Comparison of ENCODE assay signal across 11 cellular contexts in genomic region chr10:102670065-102670400, GRCh38. TPM values are rescaled to one million over a fixed set of nuclear protein-coding genes. Genes with fewer than 3 reads are reported as not detected.
A peak's percentile ranks its signal among the peaks of the same experiment; 100 is the strongest.
DNase-seq lines count a peak whose midpoint lies in the region; ATAC-seq and TF ChIP-seq lines count a peak whose summit lies in the region.
"Had no signal": no experiment of that assay in that cellular context is flagged by ENCODE, and none has a peak within 500 bp of the region (broad histone marks: within the 10 kb centered on the region; RNA-seq: fewer than 3 reads in every experiment).

No MANE protein-coding gene starts in this region.

- H3K27ac Mint-ChIP-seq in CD4-positive, alpha-beta T cell: peak overlapping the region; percentile 12
- H3K27ac Mint-ChIP-seq in effector memory CD8-positive, alpha-beta T cell: peak overlapping the region; percentile 20 to 46
- peak overlapping the region in 1 of 2 donors; percentile 22 for H3K27ac Mint-ChIP-seq in activated naive CD4-positive, alpha-beta T cell treated with anti-CD3 and anti-CD28 coated beads, Interleukin-2, amount 50 U/mL, for 72 hours
- peak overlapping the region in 2 of 6 donors; percentile 14 to 51 for H3K27ac Mint-ChIP-seq in immature natural killer cell
- H3K27ac Mint-ChIP-seq: nephron progenitor cell had no signal

- H3K27ac ChIP-seq in CD4-positive, alpha-beta T cell (ENCODE audit: low read depth, low read length): no peak overlapping the region
- H3K27ac ChIP-seq in gastrocnemius medialis: peak overlapping the region; percentile 69 to 93 (median 78)

- H3K27me3 Mint-ChIP-seq in CD4-positive, alpha-beta T cell: no peaks in the 10 kb centered on the region
- no peaks in the 10 kb centered on the region for H3K27me3 Mint-ChIP-seq in effector memory CD8-positive, alpha-beta T cell
- H3K27me3 Mint-ChIP-seq in immature natural killer cell (ENCODE audit: low read depth in 3 of 3): peaks cover 3 to 11% (median 3%) of the 10 kb centered on the region in 3 donors

- H3K27me3 ChIP-seq in CD4-positive, alpha-beta T cell (ENCODE audit: control insufficient read depth, insufficient read depth, low read length): no peaks in the 10 kb centered on the region
- H3K27me3 ChIP-seq in NT2/D1 (ENCODE audit: insufficient read depth, insufficient read length): no peaks in the 10 kb centered on the region
- no peaks in the 10 kb centered on the region for H3K27me3 ChIP-seq in gastrocnemius medialis

- H3K4me1 ChIP-seq in NT2/D1 (ENCODE audit: insufficient read depth, insufficient read length): peaks cover 27% of the 10 kb centered on the region
- H3K4me1 ChIP-seq in gastrocnemius medialis: peaks cover 30 to 39% of the 10 kb centered on the region in 2 donors

- H3K9me3 ChIP-seq in CD4-positive, alpha-beta T cell (ENCODE audit: control insufficient read depth, low read length): no peaks in the 10 kb centered on the region
- H3K9me3 ChIP-seq in NT2/D1 (ENCODE audit: insufficient read depth, low read length) (no peaks in the 10 kb centered on the region), gastrocnemius medialis (no peaks in the 10 kb centered on the region)

- CTCF ChIA-PET in CD4-positive, alpha-beta T cell (lab: Charles Lee): interaction anchor here (1.0 to 2.1 kb wide), 2 partner anchors 9 to 24 kb away, joined by 9 to 16 read pairs; partner anchors contain the start of gene TRIM8

- intact Hi-C loops in CD4-positive, alpha-beta T cell (cut with DNase I, micrococcal nuclease): no loop called here
- intact Hi-C loops in gastrocnemius medialis (cut with DNase I; ENCODE audit: low total_unique reads): no loop called here

- H3K36me3 ChIP-seq in NT2/D1 (ENCODE audit: insufficient read depth, insufficient read length, low read length): no peaks in the 10 kb centered on the region
- H3K36me3 ChIP-seq in gastrocnemius medialis: no peaks in the 10 kb centered on the region

- no peak for ATAC-seq in CD4-positive, alpha-beta T cell (ENCODE audit: poor library complexity)
- no peak for ATAC-seq in effector memory CD8-positive, alpha-beta T cell (replicated peaks)
- ATAC-seq in gastrocnemius medialis: peak in 1 of 2 donors; percentile 2
- ATAC-seq in activated naive CD4-positive, alpha-beta T cell treated with anti-CD3 and anti-CD28 coated beads, Interleukin-2, amount 50 U/mL, for 72 hours: no peak
- no peak for ATAC-seq in HG02678 (IDR thresholded peaks at IDR 0.05; ENCODE audit: unreplicated experiment)

- no peak for DNase-seq in CD4-positive, alpha-beta T cell
- no peak for DNase-seq in NT2/D1 (ENCODE audit: low read depth, low spot score)
- DNase-seq in effector memory CD8-positive, alpha-beta T cell: no peak
- DNase-seq in gastrocnemius medialis: no peak
- no peak for DNase-seq in NCI-H510A treated with DMSO at 0.1 percent for 48 hours (lab: John Stamatoyannopoulos, UW)
- DNase-seq in activated naive CD4-positive, alpha-beta T cell treated with anti-CD3 and anti-CD28 coated beads, Interleukin-2, amount 50 U/mL, for 72 hours (ENCODE audit: low spot score in 2 of 2): no peak
- no peak for DNase-seq in immature natural killer cell
- DNase-seq: activated CD4-positive, alpha-beta T cell treated with anti-CD3 and anti-CD28 coated beads for 4 hours; NCI-H187 had no signal

- H3K9me3 Mint-ChIP-seq in CD4-positive, alpha-beta T cell: no peaks in the 10 kb centered on the region
- H3K9me3 Mint-ChIP-seq in effector memory CD8-positive, alpha-beta T cell: no peaks in the 10 kb centered on the region
- H3K9me3 Mint-ChIP-seq in activated naive CD4-positive, alpha-beta T cell treated with anti-CD3 and anti-CD28 coated beads, Interleukin-2, amount 50 U/mL, for 72 hours: no peaks in the 10 kb centered on the region
- H3K9me3 Mint-ChIP-seq in immature natural killer cell: no peaks in the 10 kb centered on the region
- H3K9me3 Mint-ChIP-seq: nephron progenitor cell had no signal

- no peak for TF ChIP-seq CTCF in CD4-positive, alpha-beta T cell (IDR thresholded peaks at IDR 0.05)
- TF ChIP-seq CTCF in gastrocnemius medialis (IDR thresholded peaks at IDR 0.05 in 4 of 5, conservative IDR thresholded peaks at IDR 0.05 in 1 of 5): no peak

- in situ Hi-C loops in gastrocnemius medialis (cut with MboI; ENCODE audit: low sequenced_read_pairs in 4 of 4): no loop called here

- no peak overlapping the region for H3K4me3 Mint-ChIP-seq in CD4-positive, alpha-beta T cell
- H3K4me3 Mint-ChIP-seq in effector memory CD8-positive, alpha-beta T cell: no peak overlapping the region
- H3K4me3 Mint-ChIP-seq in immature natural killer cell: no peak overlapping the region
- H3K4me3 Mint-ChIP-seq: nephron progenitor cell had no signal

- TF ChIP-seq POLR2A in gastrocnemius medialis (IDR thresholded peaks at IDR 0.05): no peak

- no peak overlapping the region for H3K4me3 ChIP-seq in NT2/D1 (ENCODE audit: insufficient read length, low read depth)
- H3K4me3 ChIP-seq in gastrocnemius medialis: peak overlapping the region in 1 of 4 donors; percentile 28

- H3K9ac ChIP-seq in NT2/D1 (ENCODE audit: insufficient read length, low read depth): peak overlapping the region; percentile 2

- H3K36me3 Mint-ChIP-seq in CD4-positive, alpha-beta T cell (ENCODE audit: low read depth): no peaks in the 10 kb centered on the region
- peaks cover 16% of the 10 kb centered on the region for H3K36me3 Mint-ChIP-seq in effector memory CD8-positive, alpha-beta T cell (ENCODE audit: insufficient read depth)
- no peaks in the 10 kb centered on the region for H3K36me3 Mint-ChIP-seq in activated naive CD4-positive, alpha-beta T cell treated with anti-CD3 and anti-CD28 coated beads, Interleukin-2, amount 50 U/mL, for 72 hours
- H3K36me3 Mint-ChIP-seq in immature natural killer cell: no peaks in the 10 kb centered on the region

- POLR2A ChIA-PET in CD4-positive, alpha-beta T cell (lab: Charles Lee): interaction anchor here (1.0 to 2.7 kb wide), 5 partner anchors 10 to 44 kb away, joined by 3 to 20 read pairs (median 6); partner anchors contain the start of genes ARL3, SFXN2 and TRIM8

- H3K4me1 Mint-ChIP-seq in CD4-positive, alpha-beta T cell (ENCODE audit: low read depth): peaks cover 52% of the 10 kb centered on the region
- H3K4me1 Mint-ChIP-seq in effector memory CD8-positive, alpha-beta T cell (ENCODE audit: low read depth in 2 of 2): peaks cover 22 to 24% of the 10 kb centered on the region in 2 donors
- peaks cover 19 to 24% of the 10 kb centered on the region in 2 donors for H3K4me1 Mint-ChIP-seq in immature natural killer cell

RNA-seq across cellular contexts. Expression of gene TRIM8, which starts 25.8 kb away (rescaled TPM):
- 10 to 100 TPM; 80.9 to 81.6 TPM for total RNA-seq in CD4-positive, alpha-beta T cell
- total RNA-seq in gastrocnemius medialis: 100 to 1,000 TPM; 113 to 222 (median 138) TPM
- 10 to 100 TPM; 22.9 to 47.3 TPM for total RNA-seq in activated naive CD4-positive, alpha-beta T cell treated with anti-CD3 and anti-CD28 coated beads, Interleukin-2, amount 50 U/mL, for 72 hours
- polyA plus RNA-seq in immature natural killer cell: 10 to 100 TPM; 30.5 to 78.8 (median 39.2) TPM

RNA-seq across cellular contexts. Expression of gene ARL3, which starts 44.2 kb away (rescaled TPM):
- 1 to 10 TPM in 1 of 2 experiments, under 1 TPM in 1; 0.99 to 1.3 TPM for total RNA-seq in CD4-positive, alpha-beta T cell
- total RNA-seq in gastrocnemius medialis: 1 to 10 TPM; 1.0 to 2.4 (median 1.5) TPM
- total RNA-seq in activated naive CD4-positive, alpha-beta T cell treated with anti-CD3 and anti-CD28 coated beads, Interleukin-2, amount 50 U/mL, for 72 hours: 1 to 10 TPM; 5.7 to 6.8 TPM
- 1 to 10 TPM; 2.6 to 3.9 (median 3.6) TPM for polyA plus RNA-seq in immature natural killer cell

RNA-seq across cellular contexts. Expression of gene SFXN2, which starts 44.4 kb away (rescaled TPM):
- 1 to 10 TPM; 6.4 to 7.6 TPM for total RNA-seq in CD4-positive, alpha-beta T cell
- 1 to 10 TPM in 1 of 4 donors, under 1 TPM in 3; 0.20 to 5.0 (median 0.76) TPM for total RNA-seq in gastrocnemius medialis
- 10 to 100 TPM in 1 of 2 donors, 1 to 10 TPM in 1; 8.3 to 16.5 TPM for total RNA-seq in activated naive CD4-positive, alpha-beta T cell treated with anti-CD3 and anti-CD28 coated beads, Interleukin-2, amount 50 U/mL, for 72 hours
- polyA plus RNA-seq in immature natural killer cell: 1 to 10 TPM; 4.9 to 9.6 (median 7.9) TPM
